8 cellular contexts compared by ENCODE assay signal in the genomic region with DNA sequence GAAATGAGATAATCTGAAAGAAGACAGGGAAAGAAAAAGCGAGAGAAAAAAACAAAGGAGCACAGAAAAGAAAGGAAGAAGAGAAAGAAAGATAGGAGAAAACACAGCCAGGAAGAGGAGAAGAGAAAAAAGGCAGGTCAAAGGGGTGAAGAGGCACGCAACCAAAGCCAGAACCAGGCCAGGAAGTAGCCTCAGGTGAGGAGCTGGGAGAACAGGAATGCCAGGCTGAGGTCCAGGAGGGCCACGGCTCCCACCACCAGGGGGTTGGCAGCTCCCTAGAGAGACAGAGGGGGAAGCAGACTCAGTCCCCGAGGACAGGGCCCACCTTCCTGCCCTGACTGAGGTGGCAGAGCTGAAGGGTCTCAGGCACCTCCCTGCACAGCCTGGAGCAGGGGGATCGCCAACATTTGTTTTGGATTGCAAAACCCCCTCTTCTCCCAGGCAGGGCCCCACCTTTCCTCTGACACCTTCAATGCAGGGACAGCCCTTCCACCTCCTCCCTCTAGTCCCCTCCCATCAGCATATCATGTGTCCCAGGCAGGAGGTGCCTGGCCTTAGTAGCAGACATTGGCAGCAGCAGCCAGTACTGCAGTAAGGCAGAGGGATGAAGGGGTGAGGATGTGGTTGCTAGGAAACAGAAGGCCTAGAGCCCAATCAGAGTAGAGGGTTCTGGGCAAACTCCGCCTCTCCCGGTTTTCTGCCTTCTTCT. TPM values are rescaled to one million over a fixed set of nuclear protein-coding genes. Genes with fewer than 3 reads are reported as not detected.
DNase-seq lines count a peak whose midpoint lies in the region; ATAC-seq and TF ChIP-seq lines count a peak whose summit lies in the region.
"Had no signal": no experiment of that assay in that cellular context is flagged by ENCODE, and none has a peak within 500 bp of the region (broad histone marks: within the 10 kb centered on the region; RNA-seq: fewer than 3 reads in every experiment).

No MANE protein-coding gene starts in this region.

- no peak for ATAC-seq in HG02938 (IDR thresholded peaks at IDR 0.05; ENCODE audit: unreplicated experiment)

- POLR2A ChIA-PET in MCF 10A (lab: Yijun Ruan, JAX): interaction anchor here (1.0 to 1.1 kb wide), 2 partner anchors 10 to 16 kb away, joined by 3 read pairs; no protein-coding TSS in a partner anchor

- TF ChIP-seq CTCF in GM12873 (IDR thresholded peaks at IDR 0.05; ENCODE audit: insufficient read depth, low read depth, low read length, missing control alignments): peak; percentile 24
- TF ChIP-seq CTCF in MCF 10A (IDR thresholded peaks at IDR 0.05; ENCODE audit: unreplicated experiment): no peak
- no peak for TF ChIP-seq CTCF in nephron (IDR thresholded peaks at IDR 0.05; ENCODE audit: unreplicated experiment in 3 of 3)

- H3K27ac Mint-ChIP-seq in MCF 10A (ENCODE audit: low read depth, unreplicated experiment) (peak overlapping the region; percentile 91), nephron (peak overlapping the region; percentile 86 to 98 (median 94))

- DNase-seq in NCI-H128 (lab: John Stamatoyannopoulos, UW; ENCODE audit: unreplicated experiment) (peak; percentile 43), MCF 10A (ENCODE audit: unreplicated experiment) (peak; percentile 34), NCI-H146 treated with DMSO at 0.1 percent for 48 hours (lab: John Stamatoyannopoulos, UW; ENCODE audit: unreplicated experiment) (no peak), LoVo (ENCODE audit: low spot score) (no peak)
- DNase-seq: naive B cell had no signal

- H3K9me3 Mint-ChIP-seq in MCF 10A (ENCODE audit: unreplicated experiment): no peaks in the 10 kb centered on the region
- no peaks in the 10 kb centered on the region for H3K9me3 Mint-ChIP-seq in nephron
- H3K9me3 Mint-ChIP-seq: naive B cell had no signal

- intact Hi-C loops in MCF 10A (cut with micrococcal nuclease): loop anchor here (5.0 kb wide), 1 partner anchor 523 kb away; the partner anchor contains the start of gene PCK2

- H3K36me3 Mint-ChIP-seq in MCF 10A (ENCODE audit: insufficient read depth, unreplicated experiment) (peaks cover 16% of the 10 kb centered on the region), nephron (ENCODE audit: low read depth) (peaks cover 8% of the 10 kb centered on the region)

- H3K4me1 Mint-ChIP-seq in MCF 10A (ENCODE audit: insufficient read depth, unreplicated experiment) (peaks cover 31% of the 10 kb centered on the region), nephron (peaks cover 40% of the 10 kb centered on the region)

- H3K4me3 Mint-ChIP-seq in MCF 10A (ENCODE audit: unreplicated experiment) (peak overlapping the region; percentile 99), nephron (peak overlapping the region in 2 of 3 experiments; percentile 19 to 49)

- CTCF ChIA-PET in MCF 10A (lab: Yijun Ruan, JAX): interaction anchor here (0.6 to 7.6 kb wide), 4 partner anchors 10 to 420 kb away, joined by 3 to 57 read pairs (median 4); no protein-coding TSS in a partner anchor

- no TSS peak for BruUV-seq in MCF 10A (replicated peaks; lab: Mats Ljungman, UMichigan)

- H3K27me3 Mint-ChIP-seq in MCF 10A (ENCODE audit: insufficient read depth, unreplicated experiment) (no peaks in the 10 kb centered on the region), nephron (ENCODE audit: low read depth) (peaks cover 23% of the 10 kb centered on the region)

RNA-seq across cellular contexts. Expression of gene AP1G2, which starts 2.0 kb away (rescaled TPM):
- 89.2 and 95.7 TPM in 2 replicates for total RNA-seq in MCF 10A (2022)

RNA-seq across cellular contexts. Expression of gene JPH4, which starts 9.0 kb away (rescaled TPM):
- not detected in 2 replicates for total RNA-seq in MCF 10A (2022)

RNA-seq across cellular contexts. Expression of gene THTPA, which starts 13.5 kb away (rescaled TPM):
- 16.8 and 22.4 TPM in 2 replicates for total RNA-seq in MCF 10A (2022)

RNA-seq across cellular contexts. Expression of gene ZFHX2, which starts 18.0 kb away (rescaled TPM):
- total RNA-seq in MCF 10A (2022): 1.8 and 2.1 TPM in 2 replicates

Comparison
In these comparisons a context has a peak if more than half of its experiments do, and no peak if none do; other contexts are left out.
1. DNase-seq: peak in NCI-H128 (single experiment) and MCF 10A (single experiment); none in NCI-H146 treated with DMSO at 0.1 percent for 48 hours (single experiment) and LoVo (single experiment).